Comparison of ENCODE assay signal across 1 cellular context in genomic region chr3:51394541-51394940, GRCh38.
TF ChIP-seq lines count a peak whose summit lies in the region.

No MANE protein-coding gene starts in this region.

TF ChIP-seq in HCT116, 20 proteins besides CTCF, POLR2A, EP300 and RAD21:
- TF ChIP-seq CEBPB (IDR thresholded peaks at IDR 0.05; ENCODE audit: low read depth) (no peak), ZNF274 (IDR thresholded peaks at IDR 0.05; ENCODE audit: low read depth, low read length) (no peak), POLR2AphosphoS5 (IDR thresholded peaks at IDR 0.05; ENCODE audit: low read depth, low read length) (no peak), ATF3 (IDR thresholded peaks at IDR 0.05) (no peak), EZH2 (IDR thresholded peaks at IDR 0.05) (no peak), SP1 (IDR thresholded peaks at IDR 0.05; ENCODE audit: low read depth) (no peak), SRF (IDR thresholded peaks at IDR 0.05; ENCODE audit: low read depth) (no peak), YY1 (IDR thresholded peaks at IDR 0.05; ENCODE audit: extremely low read depth, insufficient replicate concordance, low read depth, low read length) (no peak), EGR1 (IDR thresholded peaks at IDR 0.05; ENCODE audit: low read depth) (no peak)
